ENCODE assay signal across 2 cellular contexts in genomic region chr3:48561045-48561736, GRCh38.
TF ChIP-seq lines count a peak whose summit lies in the region.

No MANE protein-coding gene starts in this region.

TF ChIP-seq in A549, 52 proteins besides CTCF, POLR2A, EP300 and RAD21:
- TF ChIP-seq ZSCAN20 (CRISPR knock-in tag; IDR thresholded peaks at IDR 0.05) (no peak), PBX3 (IDR thresholded peaks at IDR 0.05) (0 out of 2 replicates have a peak, but pooled peaks have one; percentile 10), POLR2AphosphoS2 (conservative IDR thresholded peaks at IDR 0.05; ENCODE audit: low read length) (peak; percentile 80), FOXS1 (CRISPR knock-in tag; IDR thresholded peaks at IDR 0.05) (no peak), FOSL2 (IDR thresholded peaks at IDR 0.05) (no peak), FOSL2 (CRISPR knock-in tag; IDR thresholded peaks at IDR 0.05) (peak; percentile 59), JUN (IDR thresholded peaks at IDR 0.05) (0 out of 5 replicates have a peak, but pooled peaks of 1 of the 2 experiments have one; percentile 23)

TF ChIP-seq in HEK293, 187 proteins besides CTCF, POLR2A, EP300 and RAD21:
- TF ChIP-seq ZBTB7A (tag by site-specific recombination; IDR thresholded peaks at IDR 0.05; ENCODE audit: low read depth) (no peak), ZSCAN23 (tag by site-specific recombination; IDR thresholded peaks at IDR 0.05) (no peak), GLIS1 (tag by site-specific recombination; IDR thresholded peaks at IDR 0.05) (peak; percentile 75), ZNF596 (tag by site-specific recombination; IDR thresholded peaks at IDR 0.05) (no peak), ZFHX2 (tag by site-specific recombination; conservative IDR thresholded peaks at IDR 0.05) (peak; percentile 56; the same call in 1 of the 2 replicates), ZNF623 (tag by site-specific recombination; IDR thresholded peaks at IDR 0.05) (no peak), WT1 (tag by site-specific recombination; IDR thresholded peaks at IDR 0.05) (no peak), ZNF785 (tag by site-specific recombination; IDR thresholded peaks at IDR 0.05) (no peak), EGR2 (tag by site-specific recombination; IDR thresholded peaks at IDR 0.05; ENCODE audit: low read depth) (0 out of 2 replicates have a peak, but pooled peaks have one; percentile 38), ZNF654 (tag by site-specific recombination; IDR thresholded peaks at IDR 0.05; ENCODE audit: low read depth) (no peak), ZNF423 (tag by site-specific recombination; IDR thresholded peaks at IDR 0.05) (no peak), ZNF514 (tag by site-specific recombination; IDR thresholded peaks at IDR 0.05) (no peak), MEIS1 (CRISPR knock-in tag; IDR thresholded peaks at IDR 0.05; ENCODE audit: borderline replicate concordance) (no peak), OSR2 (tag by site-specific recombination; IDR thresholded peaks at IDR 0.05) (no peak), ZNF791 (tag by site-specific recombination; IDR thresholded peaks at IDR 0.05) (no peak), ZNF23 (tag by site-specific recombination; IDR thresholded peaks at IDR 0.05; ENCODE audit: borderline replicate concordance) (no peak), ZNF37A (tag by site-specific recombination; IDR thresholded peaks at IDR 0.05) (no peak), ZSCAN16 (tag by site-specific recombination; IDR thresholded peaks at IDR 0.05) (no peak), ZFP37 (tag by site-specific recombination; IDR thresholded peaks at IDR 0.05) (no peak), ZNF140 (tag by site-specific recombination; IDR thresholded peaks at IDR 0.05) (no peak), INSM2 (tag by site-specific recombination; IDR thresholded peaks at IDR 0.05) (no peak), ZIC2 (tag by site-specific recombination; IDR thresholded peaks at IDR 0.05) (peak; percentile 20; the same call in 1 of the 2 replicates), ZNF510 (tag by site-specific recombination; IDR thresholded peaks at IDR 0.05; ENCODE audit: insufficient replicate concordance) (no peak), ZBTB21 (tag by site-specific recombination; IDR thresholded peaks at IDR 0.05) (no peak), ZNF280D (tag by site-specific recombination; IDR thresholded peaks at IDR 0.05) (no peak), ZNF239 (tag by site-specific recombination; IDR thresholded peaks at IDR 0.05) (no peak), ZNF843 (tag by site-specific recombination; IDR thresholded peaks at IDR 0.05) (no peak), SETDB1 (IDR thresholded peaks at IDR 0.05; ENCODE audit: insufficient read length, low read length) (no peak), ZBTB48 (tag by site-specific recombination; IDR thresholded peaks at IDR 0.05) (no peak), ZFP41 (tag by site-specific recombination; IDR thresholded peaks at IDR 0.05; ENCODE audit: borderline replicate concordance) (no peak), SP2 (tag by site-specific recombination; IDR thresholded peaks at IDR 0.05) (peak; percentile 33; the same call in 1 of the 2 replicates), KLF7 (tag by site-specific recombination; IDR thresholded peaks at IDR 0.05; ENCODE audit: borderline replicate concordance) (no peak), ZNF777 (tag by site-specific recombination; IDR thresholded peaks at IDR 0.05; ENCODE audit: borderline replicate concordance) (no peak), ZNF639 (tag by site-specific recombination; IDR thresholded peaks at IDR 0.05) (no peak)
- TF ChIP-seq, protein P1, sequence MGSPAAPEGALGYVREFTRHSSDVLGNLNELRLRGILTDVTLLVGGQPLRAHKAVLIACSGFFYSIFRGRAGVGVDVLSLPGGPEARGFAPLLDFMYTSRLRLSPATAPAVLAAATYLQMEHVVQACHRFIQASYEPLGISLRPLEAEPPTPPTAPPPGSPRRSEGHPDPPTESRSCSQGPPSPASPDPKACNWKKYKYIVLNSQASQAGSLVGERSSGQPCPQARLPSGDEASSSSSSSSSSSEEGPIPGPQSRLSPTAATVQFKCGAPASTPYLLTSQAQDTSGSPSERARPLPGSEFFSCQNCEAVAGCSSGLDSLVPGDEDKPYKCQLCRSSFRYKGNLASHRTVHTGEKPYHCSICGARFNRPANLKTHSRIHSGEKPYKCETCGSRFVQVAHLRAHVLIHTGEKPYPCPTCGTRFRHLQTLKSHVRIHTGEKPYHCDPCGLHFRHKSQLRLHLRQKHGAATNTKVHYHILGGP (tag by site-specific recombination; IDR thresholded peaks at IDR 0.05) = no peak
- TF ChIP-seq, protein P2, sequence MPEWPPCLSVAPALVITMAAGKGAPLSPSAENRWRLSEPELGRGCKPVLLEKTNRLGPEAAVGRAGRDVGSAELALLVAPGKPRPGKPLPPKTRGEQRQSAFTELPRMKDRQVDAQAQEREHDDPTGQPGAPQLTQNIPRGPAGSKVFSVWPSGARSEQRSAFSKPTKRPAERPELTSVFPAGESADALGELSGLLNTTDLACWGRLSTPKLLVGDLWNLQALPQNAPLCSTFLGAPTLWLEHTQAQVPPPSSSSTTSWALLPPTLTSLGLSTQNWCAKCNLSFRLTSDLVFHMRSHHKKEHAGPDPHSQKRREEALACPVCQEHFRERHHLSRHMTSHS (tag by site-specific recombination; IDR thresholded peaks at IDR 0.05) = no peak
- TF ChIP-seq, protein P3, sequence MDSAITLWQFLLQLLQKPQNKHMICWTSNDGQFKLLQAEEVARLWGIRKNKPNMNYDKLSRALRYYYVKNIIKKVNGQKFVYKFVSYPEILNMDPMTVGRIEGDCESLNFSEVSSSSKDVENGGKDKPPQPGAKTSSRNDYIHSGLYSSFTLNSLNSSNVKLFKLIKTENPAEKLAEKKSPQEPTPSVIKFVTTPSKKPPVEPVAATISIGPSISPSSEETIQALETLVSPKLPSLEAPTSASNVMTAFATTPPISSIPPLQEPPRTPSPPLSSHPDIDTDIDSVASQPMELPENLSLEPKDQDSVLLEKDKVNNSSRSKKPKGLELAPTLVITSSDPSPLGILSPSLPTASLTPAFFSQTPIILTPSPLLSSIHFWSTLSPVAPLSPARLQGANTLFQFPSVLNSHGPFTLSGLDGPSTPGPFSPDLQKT (IDR thresholded peaks at IDR 0.05; ENCODE audit: borderline replicate concordance, low read depth, low read length) = no peak
TF ChIP-seq in HEK293: peak in this region for 5.
